In genomic region chr4:102868153-102868781, GRCh38 we compare ENCODE assay signal across 8 cellular contexts. TPM values are rescaled to one million over a fixed set of nuclear protein-coding genes. Genes with fewer than 3 reads are reported as not detected.
DNase-seq lines count a peak whose midpoint lies in the region; FAIRE-seq and TF ChIP-seq lines count a peak whose summit lies in the region.

No MANE protein-coding gene starts in this region.

- no peak for DNase-seq in GM12864 (ENCODE audit: low read depth)
- DNase-seq in Jurkat, Clone E6-1 (ENCODE audit: low read depth, low spot score) = no peak
- DNase-seq in adipocyte (ENCODE audit: low read depth) = no peak
- DNase-seq in keratinocyte (ENCODE audit: low read depth, low spot score) = no peak
- peak; percentile 17 to 30 for DNase-seq in stimulated activated CD4-positive, alpha-beta T cell treated with anti-CD3 and anti-CD28 coated beads, Interleukin-4, amount 100 ng/mL, for 48 hours (ENCODE audit: low read depth in 2 of 2)
- no peak for DNase-seq in amniotic stem cell (lab: John Stamatoyannopoulos, UW)
- no peak for DNase-seq in NCI-H748 (lab: John Stamatoyannopoulos, UW; ENCODE audit: unreplicated experiment)
- no peak for DNase-seq in medulla oblongata (ENCODE audit: extremely low spot score)

- dilution Hi-C loops in keratinocyte (cut with MboI; ENCODE audit: extremely low pct_ligation_motif_present, low sequenced_read_pairs) = no loop called here

- H3K36me3 ChIP-seq in adipocyte (ENCODE audit: control insufficient read depth, insufficient read depth, low read length, severe bottlenecking) (peaks cover 2% of the 10 kb centered on the region), keratinocyte (ENCODE audit: control insufficient read depth in 2 of 2, extremely low read depth in 1 of 2, insufficient read depth in 2 of 2, low read length in 2 of 2) (no peaks in the 10 kb centered on the region)

- H3K9me1 ChIP-seq in keratinocyte (ENCODE audit: control insufficient read depth, extremely low read depth, insufficient read depth, low read length) = no peaks in the 10 kb centered on the region

- peaks cover 24% of the 10 kb centered on the region for H3K4me1 ChIP-seq in adipocyte (ENCODE audit: control insufficient read depth, insufficient read depth, low read length)
- H3K4me1 ChIP-seq in keratinocyte (ENCODE audit: control insufficient read depth, extremely low read depth, insufficient read depth, low read length) = peaks cover 23% of the 10 kb centered on the region

- FAIRE-seq in keratinocyte (lab: Jason Lieb, UNC) = no peak

- TF ChIP-seq CTCF in GM12864 (IDR thresholded peaks at IDR 0.05; ENCODE audit: low read depth, low read length, missing control alignments) (no peak), keratinocyte (optimal IDR thresholded peaks at IDR 0.05 in 1 of 3, IDR thresholded peaks at IDR 0.05 in 1 of 3, conservative IDR thresholded peaks at IDR 0.05 in 1 of 3; ENCODE audit: extremely low read depth in 1 of 3, insufficient read depth in 2 of 3, low read length in 3 of 3) (no peak)

- H3K9me3 ChIP-seq in adipocyte (ENCODE audit: control insufficient read depth, low read length) (no peaks in the 10 kb centered on the region), keratinocyte (ENCODE audit: control insufficient read depth, low read depth, low read length) (no peaks in the 10 kb centered on the region)

- peak overlapping the region; percentile 98 for H3K27ac ChIP-seq in keratinocyte (ENCODE audit: control insufficient read depth, insufficient read depth, low read length)

- peaks cover 44% of the 10 kb centered on the region for H3K79me2 ChIP-seq in keratinocyte (ENCODE audit: control insufficient read depth, insufficient read depth, low read length)

- peak overlapping the region; percentile 59 for H3K4me2 ChIP-seq in keratinocyte (ENCODE audit: control insufficient read depth, extremely low read depth, insufficient read depth, low read depth, low read length)

- H4K20me1 ChIP-seq in keratinocyte (ENCODE audit: control insufficient read depth, extremely low read depth, insufficient read depth, low read length) = no peaks in the 10 kb centered on the region

- H3K4me3 ChIP-seq in GM12864 (ENCODE audit: low read depth, low read length) (peak overlapping the region; percentile 68), adipocyte (ENCODE audit: low read length) (peak overlapping the region; percentile 92), keratinocyte (ENCODE audit: control insufficient read depth in 2 of 3, extremely low read depth in 1 of 3, insufficient read depth in 2 of 3, low read depth in 1 of 3, low read length in 3 of 3) (peak overlapping the region; percentile 70 to 94 (median 92))
- peak overlapping the region; percentile 66 for H3K4me3 ChIP-seq in Jurkat, Clone E6-1 (ENCODE audit: low read length)

- H3K27me3 ChIP-seq in adipocyte (replicated peaks; ENCODE audit: control insufficient read depth, insufficient read depth, low read length) (no peaks in the 10 kb centered on the region), keratinocyte (ENCODE audit: control insufficient read depth, extremely low read depth, insufficient read depth, low read length) (no peaks in the 10 kb centered on the region)

- H2AFZ ChIP-seq in keratinocyte (ENCODE audit: control insufficient read depth, low read length) = peak overlapping the region; percentile 90

- H3K9ac ChIP-seq in adipocyte (ENCODE audit: low read length) (peak overlapping the region; percentile 94), keratinocyte (ENCODE audit: control insufficient read depth, extremely low read depth, insufficient read depth, low read length) (peak overlapping the region; percentile 97)

RNA-seq across cellular contexts. Expression of gene CISD2, which starts 0.5 kb away (rescaled TPM):
- polyA plus RNA-seq in Jurkat, Clone E6-1 (2012; ENCODE audit: insufficient read depth, insufficient read length) = 46.2 TPM
- polyA plus RNA-seq in keratinocyte = 20.8 to 36.6 TPM (median 21.6 TPM) in 3 replicates
- 4.7 TPM for polyA plus RNA-seq in keratinocyte (2011; ENCODE audit: low read depth)
- polyA plus RNA-seq in keratinocyte (2011; cell fraction: cytosol; rRNA removed) = 19.3 and 30.4 TPM in 2 replicates
- polyA plus RNA-seq in keratinocyte (2011; cell fraction: nucleus; rRNA removed) = 5.0 and 7.5 TPM in 2 replicates
- polyA plus RNA-seq in keratinocyte (2012; ENCODE audit: low replicate concordance) = 22.5 and 31.2 TPM in 2 replicates
- 9.2 to 12.6 TPM (median 11.4 TPM) in 3 replicates for polyA minus RNA-seq in keratinocyte
- 18.2 TPM for polyA minus RNA-seq in keratinocyte (2011; cell fraction: cytosol; rRNA and poly(A)+ RNA removed)
- polyA minus RNA-seq in keratinocyte (2011; cell fraction: nucleus; rRNA and poly(A)+ RNA removed) = 2.3 and 5.4 TPM in 2 replicates

RNA-seq across cellular contexts. Expression of gene UBE2D3, which starts 40.9 kb away (rescaled TPM):
- 322 TPM for polyA plus RNA-seq in Jurkat, Clone E6-1 (2012; ENCODE audit: insufficient read depth, insufficient read length)
- polyA plus RNA-seq in keratinocyte = 355 to 567 TPM (median 388 TPM) in 3 replicates
- polyA plus RNA-seq in keratinocyte (2011; ENCODE audit: low read depth) = 180 TPM
- polyA plus RNA-seq in keratinocyte (2011; cell fraction: cytosol; rRNA removed) = 409 and 668 TPM in 2 replicates
- 330 and 429 TPM in 2 replicates for polyA plus RNA-seq in keratinocyte (2011; cell fraction: nucleus; rRNA removed)
- polyA plus RNA-seq in keratinocyte (2012; ENCODE audit: low replicate concordance) = 346 and 465 TPM in 2 replicates
- polyA minus RNA-seq in keratinocyte = 218 to 413 TPM (median 290 TPM) in 3 replicates
- 315 TPM for polyA minus RNA-seq in keratinocyte (2011; cell fraction: cytosol; rRNA and poly(A)+ RNA removed)
- polyA minus RNA-seq in keratinocyte (2011; cell fraction: nucleus; rRNA and poly(A)+ RNA removed) = 122 and 167 TPM in 2 replicates

Comparison
In these comparisons a context has a peak if more than half of its experiments do, and no peak if none do; other contexts are left out.
1. DNase-seq: peak in stimulated activated CD4-positive, alpha-beta T cell treated with anti-CD3 and anti-CD28 coated beads, Interleukin-4, amount 100 ng/mL, for 48 hours (2 of 2); none in GM12864 (single experiment), Jurkat, Clone E6-1 (single experiment), adipocyte (single experiment), keratinocyte (single experiment), amniotic stem cell (single experiment), NCI-H748 (single experiment) and medulla oblongata (single experiment).
2. Peak in every context shown above with its lines, with median percentiles within 50 percentile points of each other: H3K4me3 ChIP-seq.